ENCODE assay signal across 1 cellular context in the genomic region with DNA sequence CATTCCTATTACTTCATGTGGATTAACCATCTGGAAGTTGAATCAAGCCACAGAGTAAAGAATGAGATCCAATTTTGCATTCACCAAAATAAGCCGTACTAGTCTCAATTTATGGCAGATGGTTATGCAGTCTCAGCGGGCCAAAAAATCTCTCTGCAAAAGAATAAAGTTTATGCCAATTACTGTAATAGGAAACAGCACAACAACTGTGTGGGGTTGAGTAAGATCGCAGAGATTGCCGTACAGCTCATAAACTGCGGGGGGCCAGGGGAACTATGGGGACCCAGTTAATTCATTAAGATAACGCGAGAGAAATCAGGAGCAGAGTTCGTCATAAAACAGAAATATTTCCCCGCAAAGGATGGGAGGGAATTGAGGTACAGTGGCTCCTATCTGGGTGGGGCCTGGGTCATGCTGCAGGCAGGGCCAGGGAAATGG.
TF ChIP-seq lines count a peak whose summit lies in the region.

No MANE protein-coding gene starts in this region.

TF ChIP-seq in H1, 55 proteins besides CTCF, POLR2A, EP300 and RAD21:
- TF ChIP-seq, protein P1, sequence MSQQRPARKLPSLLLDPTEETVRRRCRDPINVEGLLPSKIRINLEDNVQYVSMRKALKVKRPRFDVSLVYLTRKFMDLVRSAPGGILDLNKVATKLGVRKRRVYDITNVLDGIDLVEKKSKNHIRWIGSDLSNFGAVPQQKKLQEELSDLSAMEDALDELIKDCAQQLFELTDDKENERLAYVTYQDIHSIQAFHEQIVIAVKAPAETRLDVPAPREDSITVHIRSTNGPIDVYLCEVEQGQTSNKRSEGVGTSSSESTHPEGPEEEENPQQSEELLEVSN (IDR thresholded peaks at IDR 0.05): no peak
- no peak for TF ChIP-seq RFX5 (IDR thresholded peaks at IDR 0.05; ENCODE audit: borderline replicate concordance, low read depth, low read length)
- no peak for TF ChIP-seq GABPA (IDR thresholded peaks at IDR 0.05; ENCODE audit: borderline replicate concordance, insufficient read depth, low read length)
- no peak for TF ChIP-seq RBBP5 (IDR thresholded peaks at IDR 0.05; ENCODE audit: borderline replicate concordance, low read depth, low read length)
- TF ChIP-seq, protein P2, sequence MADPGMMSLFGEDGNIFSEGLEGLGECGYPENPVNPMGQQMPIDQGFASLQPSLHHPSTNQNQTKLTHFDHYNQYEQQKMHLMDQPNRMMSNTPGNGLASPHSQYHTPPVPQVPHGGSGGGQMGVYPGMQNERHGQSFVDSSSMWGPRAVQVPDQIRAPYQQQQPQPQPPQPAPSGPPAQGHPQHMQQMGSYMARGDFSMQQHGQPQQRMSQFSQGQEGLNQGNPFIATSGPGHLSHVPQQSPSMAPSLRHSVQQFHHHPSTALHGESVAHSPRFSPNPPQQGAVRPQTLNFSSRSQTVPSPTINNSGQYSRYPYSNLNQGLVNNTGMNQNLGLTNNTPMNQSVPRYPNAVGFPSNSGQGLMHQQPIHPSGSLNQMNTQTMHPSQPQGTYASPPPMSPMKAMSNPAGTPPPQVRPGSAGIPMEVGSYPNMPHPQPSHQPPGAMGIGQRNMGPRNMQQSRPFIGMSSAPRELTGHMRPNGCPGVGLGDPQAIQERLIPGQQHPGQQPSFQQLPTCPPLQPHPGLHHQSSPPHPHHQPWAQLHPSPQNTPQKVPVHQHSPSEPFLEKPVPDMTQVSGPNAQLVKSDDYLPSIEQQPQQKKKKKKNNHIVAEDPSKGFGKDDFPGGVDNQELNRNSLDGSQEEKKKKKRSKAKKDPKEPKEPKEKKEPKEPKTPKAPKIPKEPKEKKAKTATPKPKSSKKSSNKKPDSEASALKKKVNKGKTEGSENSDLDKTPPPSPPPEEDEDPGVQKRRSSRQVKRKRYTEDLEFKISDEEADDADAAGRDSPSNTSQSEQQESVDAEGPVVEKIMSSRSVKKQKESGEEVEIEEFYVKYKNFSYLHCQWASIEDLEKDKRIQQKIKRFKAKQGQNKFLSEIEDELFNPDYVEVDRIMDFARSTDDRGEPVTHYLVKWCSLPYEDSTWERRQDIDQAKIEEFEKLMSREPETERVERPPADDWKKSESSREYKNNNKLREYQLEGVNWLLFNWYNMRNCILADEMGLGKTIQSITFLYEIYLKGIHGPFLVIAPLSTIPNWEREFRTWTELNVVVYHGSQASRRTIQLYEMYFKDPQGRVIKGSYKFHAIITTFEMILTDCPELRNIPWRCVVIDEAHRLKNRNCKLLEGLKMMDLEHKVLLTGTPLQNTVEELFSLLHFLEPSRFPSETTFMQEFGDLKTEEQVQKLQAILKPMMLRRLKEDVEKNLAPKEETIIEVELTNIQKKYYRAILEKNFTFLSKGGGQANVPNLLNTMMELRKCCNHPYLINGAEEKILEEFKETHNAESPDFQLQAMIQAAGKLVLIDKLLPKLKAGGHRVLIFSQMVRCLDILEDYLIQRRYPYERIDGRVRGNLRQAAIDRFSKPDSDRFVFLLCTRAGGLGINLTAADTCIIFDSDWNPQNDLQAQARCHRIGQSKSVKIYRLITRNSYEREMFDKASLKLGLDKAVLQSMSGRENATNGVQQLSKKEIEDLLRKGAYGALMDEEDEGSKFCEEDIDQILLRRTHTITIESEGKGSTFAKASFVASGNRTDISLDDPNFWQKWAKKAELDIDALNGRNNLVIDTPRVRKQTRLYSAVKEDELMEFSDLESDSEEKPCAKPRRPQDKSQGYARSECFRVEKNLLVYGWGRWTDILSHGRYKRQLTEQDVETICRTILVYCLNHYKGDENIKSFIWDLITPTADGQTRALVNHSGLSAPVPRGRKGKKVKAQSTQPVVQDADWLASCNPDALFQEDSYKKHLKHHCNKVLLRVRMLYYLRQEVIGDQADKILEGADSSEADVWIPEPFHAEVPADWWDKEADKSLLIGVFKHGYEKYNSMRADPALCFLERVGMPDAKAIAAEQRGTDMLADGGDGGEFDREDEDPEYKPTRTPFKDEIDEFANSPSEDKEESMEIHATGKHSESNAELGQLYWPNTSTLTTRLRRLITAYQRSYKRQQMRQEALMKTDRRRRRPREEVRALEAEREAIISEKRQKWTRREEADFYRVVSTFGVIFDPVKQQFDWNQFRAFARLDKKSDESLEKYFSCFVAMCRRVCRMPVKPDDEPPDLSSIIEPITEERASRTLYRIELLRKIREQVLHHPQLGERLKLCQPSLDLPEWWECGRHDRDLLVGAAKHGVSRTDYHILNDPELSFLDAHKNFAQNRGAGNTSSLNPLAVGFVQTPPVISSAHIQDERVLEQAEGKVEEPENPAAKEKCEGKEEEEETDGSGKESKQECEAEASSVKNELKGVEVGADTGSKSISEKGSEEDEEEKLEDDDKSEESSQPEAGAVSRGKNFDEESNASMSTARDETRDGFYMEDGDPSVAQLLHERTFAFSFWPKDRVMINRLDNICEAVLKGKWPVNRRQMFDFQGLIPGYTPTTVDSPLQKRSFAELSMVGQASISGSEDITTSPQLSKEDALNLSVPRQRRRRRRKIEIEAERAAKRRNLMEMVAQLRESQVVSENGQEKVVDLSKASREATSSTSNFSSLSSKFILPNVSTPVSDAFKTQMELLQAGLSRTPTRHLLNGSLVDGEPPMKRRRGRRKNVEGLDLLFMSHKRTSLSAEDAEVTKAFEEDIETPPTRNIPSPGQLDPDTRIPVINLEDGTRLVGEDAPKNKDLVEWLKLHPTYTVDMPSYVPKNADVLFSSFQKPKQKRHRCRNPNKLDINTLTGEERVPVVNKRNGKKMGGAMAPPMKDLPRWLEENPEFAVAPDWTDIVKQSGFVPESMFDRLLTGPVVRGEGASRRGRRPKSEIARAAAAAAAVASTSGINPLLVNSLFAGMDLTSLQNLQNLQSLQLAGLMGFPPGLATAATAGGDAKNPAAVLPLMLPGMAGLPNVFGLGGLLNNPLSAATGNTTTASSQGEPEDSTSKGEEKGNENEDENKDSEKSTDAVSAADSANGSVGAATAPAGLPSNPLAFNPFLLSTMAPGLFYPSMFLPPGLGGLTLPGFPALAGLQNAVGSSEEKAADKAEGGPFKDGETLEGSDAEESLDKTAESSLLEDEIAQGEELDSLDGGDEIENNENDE (IDR thresholded peaks at IDR 0.05; ENCODE audit: insufficient replicate concordance, low read length): no peak
